7 cellular contexts compared by ENCODE assay signal in the genomic region with DNA sequence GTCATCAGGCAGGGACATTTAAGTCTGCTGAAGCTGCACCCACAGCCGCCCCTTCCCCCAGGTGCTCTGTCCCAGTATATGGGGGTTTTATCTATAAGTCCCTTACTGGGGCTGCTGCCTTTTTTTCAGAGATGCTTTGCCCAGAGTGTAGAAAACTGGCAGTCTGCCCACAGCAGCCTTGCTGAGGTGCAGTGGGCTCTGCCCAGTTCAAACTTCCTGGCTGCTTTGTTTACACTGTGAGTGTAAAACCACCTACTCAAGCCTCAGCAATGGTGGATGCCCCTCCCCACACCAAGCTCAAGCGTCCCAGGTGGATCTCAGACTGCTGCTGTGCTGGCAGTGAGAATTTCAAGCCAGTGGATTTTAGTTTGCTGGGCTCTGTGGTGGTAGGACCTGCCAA.
DNase-seq lines count a peak whose midpoint lies in the region; ATAC-seq and TF ChIP-seq lines count a peak whose summit lies in the region.
"Not testable (repeated sequence)": the region's sequence is repeated elsewhere in the genome, so short reads cannot be mapped to it uniquely, and the experiment has no call there.

No MANE protein-coding gene starts in this region.

- H3K9me3 ChIP-seq in RWPE2 (ENCODE audit: severe bottlenecking): not testable (repeated sequence)

- not testable (repeated sequence) for TF ChIP-seq CTCF in RWPE2 (IDR thresholded peaks at IDR 0.05; ENCODE audit: poor library complexity, severe bottlenecking); natural killer cell (IDR thresholded peaks at IDR 0.05)

- not testable (repeated sequence) for H3K27ac ChIP-seq in RWPE2 (ENCODE audit: poor library complexity, severe bottlenecking)

- not testable (repeated sequence) for H3K9me3 Mint-ChIP-seq in effector memory CD8-positive, alpha-beta T cell; natural killer cell

- H3K4me3 Mint-ChIP-seq in effector memory CD8-positive, alpha-beta T cell: peak overlapping the region; percentile 30 to 62
- not testable (repeated sequence) for H3K4me3 Mint-ChIP-seq in natural killer cell

- H3K36me3 Mint-ChIP-seq in effector memory CD8-positive, alpha-beta T cell (ENCODE audit: insufficient read depth); natural killer cell: not testable (repeated sequence)

- H3K4me1 ChIP-seq in RWPE2 (ENCODE audit: insufficient read depth, poor library complexity, severe bottlenecking): not testable (repeated sequence)

- intact Hi-C loops in natural killer cell (cut with micrococcal nuclease): not testable (repeated sequence)

- DNase-seq in DMS153 treated with DMSO at 0.1 percent for 48 hours (lab: John Stamatoyannopoulos, UW; ENCODE audit: unreplicated experiment) (peak; percentile 18), NCI-H1105 (lab: John Stamatoyannopoulos, UW) (peak; percentile 0), NCI-H345 (lab: John Stamatoyannopoulos, UW) (peak; percentile 78), activated T-helper 1 cell treated with Interleukin-2 at 50 U/mL for 16 hours (ENCODE audit: low read depth) (peak; percentile 9), natural killer cell (peak; percentile 15)
- DNase-seq in RWPE2 (ENCODE audit: low spot score): not testable (repeated sequence)
- DNase-seq in effector memory CD8-positive, alpha-beta T cell: peak; percentile 27 to 40 (median 36)

- not testable (repeated sequence) for H3K27me3 Mint-ChIP-seq in effector memory CD8-positive, alpha-beta T cell; natural killer cell (ENCODE audit: low read depth in 2 of 2)

- H3K36me3 ChIP-seq in RWPE2 (ENCODE audit: low read depth): not testable (repeated sequence)

- not testable (repeated sequence) for H3K4me1 Mint-ChIP-seq in effector memory CD8-positive, alpha-beta T cell (ENCODE audit: low read depth in 2 of 2); natural killer cell

- ATAC-seq in RWPE2 (ENCODE audit: low read depth) (peak; percentile 31; the same call in 2 of the 3 replicates), natural killer cell (peak in 1 of 3 donors; percentile 36)
- ATAC-seq in effector memory CD8-positive, alpha-beta T cell (replicated peaks): peak; percentile 76

- H3K27me3 ChIP-seq in RWPE2 (ENCODE audit: insufficient read depth, poor library complexity, severe bottlenecking): peaks cover 29% of the 10 kb centered on the region

- H3K4me3 ChIP-seq in RWPE2 (ENCODE audit: severe bottlenecking): not testable (repeated sequence)

- H3K27ac Mint-ChIP-seq in effector memory CD8-positive, alpha-beta T cell: peak overlapping the region; percentile 78 to 83
- H3K27ac Mint-ChIP-seq in natural killer cell: not testable (repeated sequence)
